In the genomic region with DNA sequence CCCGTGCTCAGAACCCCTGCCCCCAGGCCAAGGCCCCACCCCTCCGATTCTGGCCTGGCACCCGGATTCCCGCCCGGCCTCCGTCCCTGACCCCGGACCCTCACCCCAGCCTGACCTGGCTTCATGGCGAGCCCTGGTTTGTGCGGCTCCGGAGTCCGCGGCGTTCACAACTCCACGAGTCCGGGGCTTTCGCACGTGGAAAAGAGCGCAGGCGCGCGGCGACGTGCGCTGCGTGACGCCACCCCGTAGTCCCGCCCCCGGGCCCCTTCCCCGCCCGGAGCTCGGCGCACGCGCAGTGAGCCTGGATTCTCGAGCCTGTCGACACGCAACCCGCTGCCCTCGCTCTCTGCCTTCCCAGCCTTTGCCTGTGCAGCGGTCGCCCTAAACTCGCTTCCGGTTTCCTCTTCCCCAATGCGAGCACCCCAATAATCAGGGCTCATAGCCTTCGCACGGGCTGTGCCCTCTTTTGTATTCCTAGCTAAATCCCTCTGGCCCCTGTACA, we compare ENCODE assay signal across 8 cellular contexts. TPM values are rescaled to one million over a fixed set of nuclear protein-coding genes. Genes with fewer than 3 reads are reported as not detected.
DNase-seq lines count a peak whose midpoint lies in the region; ATAC-seq and TF ChIP-seq lines count a peak whose summit lies in the region.

A gene (minus strand): TSS at position 204 of the 502 bp plus-strand sequence. CDS start 79 bp downstream, at position 125.

- H3K36me3 ChIP-seq in BJ (ENCODE audit: control insufficient read depth, insufficient read depth, low read length) (no peaks in the 10 kb centered on the region), left lung (no peaks in the 10 kb centered on the region)

- TF ChIP-seq CTCF in BJ (IDR thresholded peaks at IDR 0.05; ENCODE audit: insufficient read depth, low read depth, low read length) (no peak), left lung (IDR thresholded peaks at IDR 0.05) (no peak)

- DNase-seq in BJ (ENCODE audit: low read depth) (peak; percentile 35), NCI-H526 treated with DMSO at 0.1 percent for 48 hours (lab: John Stamatoyannopoulos, UW) (peak; percentile 88), cortex of kidney (lab: John Stamatoyannopoulos, UW) (peak; percentile 49), left lung (peak; percentile 97 to 100)
- DNase-seq in activated CD4-positive, alpha-beta T cell treated with anti-CD3 and anti-CD28 coated beads, Interleukin-2, amount 50 U/mL, for 1 hour: peak; percentile 99
- DNase-seq in stimulated activated CD4-positive, alpha-beta T cell treated with anti-CD3 and anti-CD28 coated beads, Interleukin-2, amount 100 ng/mL, for 48 hours: peak; percentile 98 to 99

- peak within 1 kb of the TSS; percentile 67 for H3K4me3 ChIP-seq in BJ (ENCODE audit: low read depth, low read length)
- H3K4me3 ChIP-seq in left lung: peak within 1 kb of the TSS; percentile 71 to 86

- H3K9me3 ChIP-seq in left lung: no peaks in the 10 kb centered on the region

- H3K4me1 ChIP-seq in left lung: peaks cover 23 to 45% of the 10 kb centered on the region in 2 donors

- POLR2A ChIA-PET in BJ (lab: Charles Lee): interaction anchor here (0.5 to 1.0 kb wide), 2 partner anchors 12 to 363 kb away, joined by 3 to 11 read pairs; a partner anchor contains a TSS

- H3K27me3 ChIP-seq in BJ (ENCODE audit: control insufficient read depth, insufficient read depth, low read length) (no peaks in the 10 kb centered on the region), left lung (no peaks in the 10 kb centered on the region)

- ATAC-seq in GM19324 (IDR thresholded peaks at IDR 0.05; ENCODE audit: low FRiP score, unreplicated experiment) (peak; percentile 84), HG03520 (IDR thresholded peaks at IDR 0.05; ENCODE audit: unreplicated experiment) (peak; percentile 74), left lung (peak; percentile 96)

- H3K27ac ChIP-seq in left lung: peak within 1 kb of the TSS; percentile 84 to 85

- CTCF ChIA-PET in BJ (lab: Yijun Ruan, JAX): interaction anchor here (0.7 to 7.8 kb wide), 8 partner anchors 8 to 82 kb away, joined by 3 to 104 read pairs (median 8); a partner anchor contains a TSS

- intact Hi-C loops in left lung (cut with DNase I): no loop called here

RNA-seq across cellular contexts. Expression of the gene that starts here (rescaled TPM):
- polyA plus RNA-seq in BJ (2011; rRNA removed): 228 and 372 TPM in 2 replicates
- 129 and 226 TPM in 2 replicates for polyA minus RNA-seq in BJ (2011; rRNA and poly(A)+ RNA removed)
- total RNA-seq in left lung: 100 to 1,000 TPM in 1 of 2 donors, 10 to 100 TPM in 1; 82.5 to 153 TPM

Comparison
In these comparisons a context has a peak if more than half of its experiments do, and no peak if none do; other contexts are left out.
1. Peak in every context shown above with its lines: DNase-seq, ATAC-seq, H3K4me3 ChIP-seq and H3K27ac ChIP-seq.
2. DNase-seq: peak in every context shown above with its lines; median percentile 99 in activated CD4-positive, alpha-beta T cell treated with anti-CD3 and anti-CD28 coated beads, Interleukin-2, amount 50 U/mL, for 1 hour; 98 in left lung; 98 in stimulated activated CD4-positive, alpha-beta T cell treated with anti-CD3 and anti-CD28 coated beads, Interleukin-2, amount 100 ng/mL, for 48 hours; 88 in NCI-H526 treated with DMSO at 0.1 percent for 48 hours; 49 in cortex of kidney; 35 in BJ.